Comparison of ENCODE assay signal across 17 cellular contexts in genomic region chr11:126655807-126656128, GRCh38.
A peak's percentile ranks its signal among the peaks of the same experiment; 100 is the strongest.
DNase-seq lines count a peak whose midpoint lies in the region; ATAC-seq, FAIRE-seq and TF ChIP-seq lines count a peak whose summit lies in the region.
"Had no signal": no experiment of that assay in that cellular context is flagged by ENCODE, and none has a peak within 500 bp of the region (broad histone marks: within the 10 kb centered on the region; RNA-seq: fewer than 3 reads in every experiment).

No MANE protein-coding gene starts in this region.

- no peaks in the 10 kb centered on the region for H3K79me2 ChIP-seq in astrocyte (ENCODE audit: insufficient read depth, low read length)
- H3K79me2 ChIP-seq: parathyroid adenoma had no signal

- TF ChIP-seq CTCF in astrocyte (IDR thresholded peaks at IDR 0.05; ENCODE audit: insufficient read depth, low read depth, low read length) (no peak), foreskin keratinocyte (conservative IDR thresholded peaks at IDR 0.05) (no peak)

- DNase-seq in LHCN-M2 (ENCODE audit: low read depth) (peak; percentile 12), astrocyte (ENCODE audit: low read depth) (no peak), foreskin keratinocyte (peak in 1 of 2 donors; percentile 22), renal cortical epithelial cell (ENCODE audit: low read depth) (peak; percentile 8), NCI-H774 (lab: John Stamatoyannopoulos, UW) (no peak)
- no peak for DNase-seq in activated CD4-positive, CD25-positive, alpha-beta regulatory T cell treated with anti-CD3 and anti-CD28 coated beads, Interleukin-2, amount 50 U/mL, for 72 hours
- DNase-seq: activated CD8-positive, alpha-beta T cell treated with anti-CD3 and anti-CD28 coated beads, Interleukin-2, amount 10 ng/mL, durations not matched to agents 7 days and 5 days; GOT3; midbrain; stimulated activated CD4-positive, alpha-beta T cell treated with anti-CD3 and anti-CD28 coated beads, Interleukin-12 subunit alpha, Interleukin-12 subunit beta, amount 100 ng/mL, for 4 hours had no signal

- H3K9me3 ChIP-seq in astrocyte (ENCODE audit: insufficient read depth, low read depth, low read length): no peaks in the 10 kb centered on the region
- H3K9me3 ChIP-seq: vagina had no signal

- H3K27ac Mint-ChIP-seq in astrocyte (ENCODE audit: unreplicated experiment): no peak overlapping the region
- H3K27ac Mint-ChIP-seq: activated CD8-positive, alpha-beta T cell treated with anti-CD3 and anti-CD28 coated beads, Interleukin-2, amount 10 ng/mL, durations not matched to agents 7 days and 5 days; stimulated activated naive CD8-positive, alpha-beta T cell treated with anti-CD3 and anti-CD28 coated beads, Interleukin-15, Interleukin-2, amounts not matched to agents 100 ng/mL and 50 ng/mL, for 24 hours had no signal

- H3K4me2 ChIP-seq in astrocyte (ENCODE audit: low read length): peak overlapping the region; percentile 41

- H3K4me3 ChIP-seq in astrocyte (ENCODE audit: insufficient read depth, low read depth, low read length): no peak overlapping the region
- H3K4me3 ChIP-seq: vagina had no signal

- ATAC-seq in foreskin keratinocyte: peak; percentile 69
- ATAC-seq in GM21786 (IDR thresholded peaks at IDR 0.05; ENCODE audit: unreplicated experiment): no peak
- ATAC-seq: activated CD8-positive, alpha-beta T cell treated with anti-CD3 and anti-CD28 coated beads, Interleukin-2, amount 10 ng/mL, durations not matched to agents 7 days and 5 days; SK-N-SH treated with all-trans-retinoic acid at 6 μM for 48 hours had no signal

- H3K4me1 ChIP-seq in astrocyte (ENCODE audit: insufficient read depth, low read length): peaks cover 7% of the 10 kb centered on the region
- H3K4me1 ChIP-seq in foreskin keratinocyte: no peaks in the 10 kb centered on the region
- H3K4me1 ChIP-seq: parathyroid adenoma had no signal

- H2AFZ ChIP-seq in astrocyte (ENCODE audit: low read depth, low read length): peak overlapping the region; percentile 21
- H2AFZ ChIP-seq: parathyroid adenoma had no signal

- H3K9me3 Mint-ChIP-seq in astrocyte (ENCODE audit: unreplicated experiment): peaks cover 3% of the 10 kb centered on the region
- H3K9me3 Mint-ChIP-seq: stimulated activated naive CD8-positive, alpha-beta T cell treated with anti-CD3 and anti-CD28 coated beads, Interleukin-15, Interleukin-2, amounts not matched to agents 100 ng/mL and 50 ng/mL, for 24 hours had no signal

- no peak for FAIRE-seq in astrocyte (lab: Jason Lieb, UNC)
- FAIRE-seq: frontal cortex, HTR-8/SVneo had no signal

- H3K27ac ChIP-seq in astrocyte (ENCODE audit: low read depth, low read length) (no peak overlapping the region), foreskin keratinocyte (no peak overlapping the region)
- H3K27ac ChIP-seq: parathyroid adenoma, vagina had no signal

- H3K9ac ChIP-seq in astrocyte (ENCODE audit: low read length): peak overlapping the region; percentile 24
- H3K9ac ChIP-seq: parathyroid adenoma had no signal

- H3K27me3 Mint-ChIP-seq in astrocyte (ENCODE audit: low read depth, unreplicated experiment): peaks cover 6% of the 10 kb centered on the region

- no peaks in the 10 kb centered on the region for H3K36me3 Mint-ChIP-seq in astrocyte (ENCODE audit: low read depth, unreplicated experiment)

- H3K4me1 Mint-ChIP-seq in astrocyte (ENCODE audit: low read depth, unreplicated experiment): peaks cover 11% of the 10 kb centered on the region

- H3K27me3 ChIP-seq in astrocyte (ENCODE audit: insufficient read depth, low read length) (no peaks in the 10 kb centered on the region), foreskin keratinocyte (no peaks in the 10 kb centered on the region)
- H3K27me3 ChIP-seq: vagina had no signal

- H4K20me1 ChIP-seq in astrocyte (ENCODE audit: insufficient read depth, low read length): no peaks in the 10 kb centered on the region

- no peaks in the 10 kb centered on the region for H3K36me3 ChIP-seq in astrocyte (ENCODE audit: insufficient read depth, low read length)
- H3K36me3 ChIP-seq: vagina had no signal

- H3K4me3 Mint-ChIP-seq in astrocyte (ENCODE audit: unreplicated experiment): no peak overlapping the region
- H3K4me3 Mint-ChIP-seq: activated CD8-positive, alpha-beta T cell treated with anti-CD3 and anti-CD28 coated beads, Interleukin-2, amount 10 ng/mL, durations not matched to agents 7 days and 5 days; stimulated activated naive CD8-positive, alpha-beta T cell treated with anti-CD3 and anti-CD28 coated beads, Interleukin-15, Interleukin-2, amounts not matched to agents 100 ng/mL and 50 ng/mL, for 24 hours had no signal

Comparison
In these comparisons a context has a peak if more than half of its experiments do, and no peak if none do; other contexts are left out.
1. DNase-seq: peak in LHCN-M2 (single experiment) and renal cortical epithelial cell (single experiment); none in astrocyte (single experiment), NCI-H774 (single experiment) and activated CD4-positive, CD25-positive, alpha-beta regulatory T cell treated with anti-CD3 and anti-CD28 coated beads, Interleukin-2, amount 50 U/mL, for 72 hours (single experiment).